In the genomic region with DNA sequence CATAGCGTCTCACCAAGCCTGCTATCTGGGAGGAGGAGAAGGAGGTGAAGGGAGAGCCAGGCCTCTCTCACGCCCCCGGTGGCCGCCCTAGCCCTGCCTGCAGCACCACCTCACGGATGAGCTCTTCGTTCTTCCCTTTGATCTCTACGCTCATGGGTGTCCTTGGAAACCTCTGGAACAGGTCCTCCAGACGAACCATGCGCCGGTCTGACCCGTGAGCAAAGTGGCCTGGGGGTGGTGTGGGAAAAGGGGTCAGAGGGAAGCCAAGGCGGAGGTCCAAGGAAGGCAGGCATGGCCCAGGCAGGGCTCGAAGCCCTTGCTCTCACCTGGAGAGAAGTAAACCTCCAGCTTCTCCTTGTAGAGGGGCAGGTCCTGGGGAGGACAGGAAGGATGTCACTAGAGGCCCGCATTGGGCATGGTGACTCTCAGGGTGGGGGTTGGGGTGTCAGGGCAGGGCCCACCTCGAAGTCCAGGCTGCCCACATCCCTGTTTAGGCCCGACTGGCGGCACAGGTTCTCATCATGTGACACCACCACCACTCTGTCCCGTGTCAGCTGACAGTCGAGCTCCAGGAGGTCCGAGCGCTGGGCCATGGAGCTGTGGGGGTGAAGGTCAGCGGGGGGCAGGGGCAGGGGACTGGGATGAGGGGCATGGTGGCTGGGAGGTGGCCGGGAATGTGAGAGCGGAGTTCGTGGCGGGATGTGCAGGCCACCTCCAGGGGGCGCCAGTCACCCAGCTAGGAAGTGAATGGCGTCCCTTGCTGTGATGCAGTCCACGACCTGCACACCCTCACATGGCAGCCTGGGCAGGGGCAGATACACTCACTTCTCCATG, we compare ENCODE assay signal across 1 cellular context.
TF ChIP-seq lines count a peak whose summit lies in the region.

No MANE protein-coding gene starts in this region.

TF ChIP-seq in HepG2, 621 proteins besides CTCF, POLR2A, EP300 and RAD21 (continued from another document and continues in another):
- TF ChIP-seq ZNF746 (CRISPR knock-in tag; IDR thresholded peaks at IDR 0.05) (peak; percentile 92), ZFP37 (CRISPR knock-in tag; IDR thresholded peaks at IDR 0.05; ENCODE audit: borderline replicate concordance) (no peak), ZSCAN12 (CRISPR knock-in tag; IDR thresholded peaks at IDR 0.05) (no peak), ARNT (IDR thresholded peaks at IDR 0.05) (no peak), SOX6 (IDR thresholded peaks at IDR 0.05) (no peak), SOX6 (CRISPR knock-in tag; IDR thresholded peaks at IDR 0.05) (peak; percentile 73), SUZ12 (IDR thresholded peaks at IDR 0.05; ENCODE audit: low read depth, low read length) (no peak), U2AF1 (optimal IDR thresholded peaks at IDR 0.05; ENCODE audit: low read depth, low read length) (no peak), MAFF (IDR thresholded peaks at IDR 0.05; ENCODE audit: low read depth, low read length) (no peak), TCF7 (IDR thresholded peaks at IDR 0.05; ENCODE audit: low read depth) (peak; percentile 81), ZNF318 (CRISPR knock-in tag; IDR thresholded peaks at IDR 0.05) (no peak; the same call in 1 of the 2 replicates), TOPORS (CRISPR knock-in tag; IDR thresholded peaks at IDR 0.05) (peak; percentile 31; the same call in 1 of the 2 replicates), ZNF720 (CRISPR knock-in tag; IDR thresholded peaks at IDR 0.05) (no peak), ZFP62 (CRISPR knock-in tag; IDR thresholded peaks at IDR 0.05) (no peak), ZNF678 (CRISPR knock-in tag; IDR thresholded peaks at IDR 0.05) (0 out of 2 replicates have a peak, but pooled peaks have one; percentile 82), EEA1 (CRISPR knock-in tag; IDR thresholded peaks at IDR 0.05; ENCODE audit: borderline replicate concordance) (0 out of 2 replicates have a peak, but pooled peaks have one; percentile 22), MTF1 (CRISPR knock-in tag; IDR thresholded peaks at IDR 0.05) (no peak), TFDP2 (CRISPR knock-in tag; IDR thresholded peaks at IDR 0.05) (peak; percentile 62), IRF1 (CRISPR knock-in tag; IDR thresholded peaks at IDR 0.05; ENCODE audit: low read depth) (no peak), TEAD2 (CRISPR knock-in tag; IDR thresholded peaks at IDR 0.05) (no peak), ZNF282 (IDR thresholded peaks at IDR 0.05; ENCODE audit: partially characterized antibody) (no peak), FOSL2 (CRISPR knock-in tag; IDR thresholded peaks at IDR 0.05) (peak; percentile 40), AHDC1 (CRISPR knock-in tag; IDR thresholded peaks at IDR 0.05; ENCODE audit: borderline replicate concordance) (no peak)
- TF ChIP-seq, protein P1, sequence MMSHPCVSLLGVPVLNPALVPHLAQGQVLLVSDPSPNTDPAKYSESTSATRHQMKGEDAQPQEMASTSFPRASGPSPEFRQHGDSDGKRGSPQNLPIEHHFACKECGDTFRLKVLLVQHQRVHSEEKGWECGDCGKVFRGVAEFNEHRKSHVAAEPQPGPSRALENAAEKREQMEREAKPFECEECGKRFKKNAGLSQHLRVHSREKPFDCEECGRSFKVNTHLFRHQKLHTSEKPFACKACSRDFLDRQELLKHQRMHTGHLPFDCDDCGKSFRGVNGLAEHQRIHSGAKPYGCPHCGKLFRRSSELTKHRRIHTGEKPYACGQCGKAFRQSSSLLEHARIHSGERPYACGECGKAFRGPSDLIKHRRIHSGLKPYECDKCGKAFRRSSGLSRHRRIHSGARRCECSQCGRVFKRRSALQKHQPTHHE (CRISPR knock-in tag; IDR thresholded peaks at IDR 0.05; ENCODE audit: borderline replicate concordance) = peak; percentile 64; the same call in 1 of the 2 replicates
- TF ChIP-seq, protein P2, sequence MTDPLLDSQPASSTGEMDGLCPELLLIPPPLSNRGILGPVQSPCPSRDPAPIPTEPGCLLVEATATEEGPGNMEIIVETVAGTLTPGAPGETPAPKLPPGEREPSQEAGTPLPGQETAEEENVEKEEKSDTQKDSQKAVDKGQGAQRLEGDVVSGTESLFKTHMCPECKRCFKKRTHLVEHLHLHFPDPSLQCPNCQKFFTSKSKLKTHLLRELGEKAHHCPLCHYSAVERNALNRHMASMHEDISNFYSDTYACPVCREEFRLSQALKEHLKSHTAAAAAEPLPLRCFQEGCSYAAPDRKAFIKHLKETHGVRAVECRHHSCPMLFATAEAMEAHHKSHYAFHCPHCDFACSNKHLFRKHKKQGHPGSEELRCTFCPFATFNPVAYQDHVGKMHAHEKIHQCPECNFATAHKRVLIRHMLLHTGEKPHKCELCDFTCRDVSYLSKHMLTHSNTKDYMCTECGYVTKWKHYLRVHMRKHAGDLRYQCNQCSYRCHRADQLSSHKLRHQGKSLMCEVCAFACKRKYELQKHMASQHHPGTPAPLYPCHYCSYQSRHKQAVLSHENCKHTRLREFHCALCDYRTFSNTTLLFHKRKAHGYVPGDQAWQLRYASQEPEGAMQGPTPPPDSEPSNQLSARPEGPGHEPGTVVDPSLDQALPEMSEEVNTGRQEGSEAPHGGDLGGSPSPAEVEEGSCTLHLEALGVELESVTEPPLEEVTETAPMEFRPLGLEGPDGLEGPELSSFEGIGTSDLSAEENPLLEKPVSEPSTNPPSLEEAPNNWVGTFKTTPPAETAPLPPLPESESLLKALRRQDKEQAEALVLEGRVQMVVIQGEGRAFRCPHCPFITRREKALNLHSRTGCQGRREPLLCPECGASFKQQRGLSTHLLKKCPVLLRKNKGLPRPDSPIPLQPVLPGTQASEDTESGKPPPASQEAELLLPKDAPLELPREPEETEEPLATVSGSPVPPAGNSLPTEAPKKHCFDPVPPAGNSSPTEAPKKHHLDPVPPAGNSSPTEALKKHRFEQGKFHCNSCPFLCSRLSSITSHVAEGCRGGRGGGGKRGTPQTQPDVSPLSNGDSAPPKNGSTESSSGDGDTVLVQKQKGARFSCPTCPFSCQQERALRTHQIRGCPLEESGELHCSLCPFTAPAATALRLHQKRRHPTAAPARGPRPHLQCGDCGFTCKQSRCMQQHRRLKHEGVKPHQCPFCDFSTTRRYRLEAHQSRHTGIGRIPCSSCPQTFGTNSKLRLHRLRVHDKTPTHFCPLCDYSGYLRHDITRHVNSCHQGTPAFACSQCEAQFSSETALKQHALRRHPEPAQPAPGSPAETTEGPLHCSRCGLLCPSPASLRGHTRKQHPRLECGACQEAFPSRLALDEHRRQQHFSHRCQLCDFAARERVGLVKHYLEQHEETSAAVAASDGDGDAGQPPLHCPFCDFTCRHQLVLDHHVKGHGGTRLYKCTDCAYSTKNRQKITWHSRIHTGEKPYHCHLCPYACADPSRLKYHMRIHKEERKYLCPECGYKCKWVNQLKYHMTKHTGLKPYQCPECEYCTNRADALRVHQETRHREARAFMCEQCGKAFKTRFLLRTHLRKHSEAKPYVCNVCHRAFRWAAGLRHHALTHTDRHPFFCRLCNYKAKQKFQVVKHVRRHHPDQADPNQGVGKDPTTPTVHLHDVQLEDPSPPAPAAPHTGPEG (CRISPR knock-in tag; IDR thresholded peaks at IDR 0.05) = no peak
- TF ChIP-seq, protein P3, sequence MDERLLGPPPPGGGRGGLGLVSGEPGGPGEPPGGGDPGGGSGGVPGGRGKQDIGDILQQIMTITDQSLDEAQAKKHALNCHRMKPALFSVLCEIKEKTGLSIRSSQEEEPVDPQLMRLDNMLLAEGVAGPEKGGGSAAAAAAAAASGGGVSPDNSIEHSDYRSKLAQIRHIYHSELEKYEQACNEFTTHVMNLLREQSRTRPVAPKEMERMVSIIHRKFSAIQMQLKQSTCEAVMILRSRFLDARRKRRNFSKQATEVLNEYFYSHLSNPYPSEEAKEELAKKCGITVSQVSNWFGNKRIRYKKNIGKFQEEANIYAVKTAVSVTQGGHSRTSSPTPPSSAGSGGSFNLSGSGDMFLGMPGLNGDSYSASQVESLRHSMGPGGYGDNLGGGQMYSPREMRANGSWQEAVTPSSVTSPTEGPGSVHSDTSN (CRISPR knock-in tag; IDR thresholded peaks at IDR 0.05) = no peak
